ENCODE assay signal across 26 cellular contexts in genomic region chr5:108115673-108116072, GRCh38.
"Had no signal": no experiment of that assay in that cellular context is flagged by ENCODE, and none has a peak within 500 bp of the region (broad histone marks: within the 10 kb centered on the region; RNA-seq: fewer than 3 reads in every experiment).

No MANE protein-coding gene starts in this region.

- H3K27me3 ChIP-seq: ascending aorta, cardiac muscle cell had no signal

- H3K4me1 ChIP-seq: ascending aorta had no signal

- DNase-seq: activated B cell treated with CpG ODN at 0.5 μM for 24 hours; activated CD4-positive, alpha-beta memory T cell treated with anti-CD3 and anti-CD28 coated beads for 36 hours; activated CD4-positive, alpha-beta T cell treated with anti-CD3 and anti-CD28 coated beads for 4 hours; activated CD4-positive, alpha-beta T cell treated with anti-CD3 and anti-CD28 coated beads, Interleukin-2, amount 10 ng/mL, durations not matched to agents 24 days and 14 days; activated CD4-positive, alpha-beta T cell treated with anti-CD3 and anti-CD28 coated beads, Interleukin-2, amount 50 U/mL, for 1 hour; activated CD4-positive, alpha-beta T cell treated with anti-CD3 and anti-CD28 coated beads, Interleukin-2, amount 50 U/mL, for 4 hours; activated CD4-positive, CD25-positive, alpha-beta regulatory T cell treated with anti-CD3 and anti-CD28 coated beads, Interleukin-2, amount 50 U/mL, for 72 hours; activated CD8-positive, alpha-beta memory T cell treated with anti-CD3 and anti-CD28 coated beads, Interleukin-2, amount 50 U/mL, for 48 hours; activated CD8-positive, alpha-beta T cell treated with anti-CD3 and anti-CD28 coated beads for 36 hours; activated effector memory CD4-positive, alpha-beta T cell treated with Interleukin-2 at 50 U/mL for 16 hours; activated gamma-delta T cell; activated naive CD4-positive, alpha-beta T cell treated with anti-CD3 and anti-CD28 coated beads, Interleukin-2, amount 10 ng/mL, durations not matched to agents 7 days and 5 days; activated naive CD4-positive, alpha-beta T cell treated with Interleukin-2 at 50 U/mL for 16 hours; activated naive CD8-positive, alpha-beta T cell treated with anti-CD3 and anti-CD28 coated beads, Interleukin-2, amount 10 ng/mL, durations not matched to agents 7 days and 5 days; activated naive CD8-positive, alpha-beta T cell treated with anti-CD3 and anti-CD28 coated beads, Interleukin-2, amount 50 U/mL, for 24 hours; activated T-cell treated with anti-CD3 and anti-CD28 coated beads, Interleukin-2, amount 50 U/mL, for 24 hours; activated T-cell treated with anti-CD3 and anti-CD28 coated beads, Interleukin-2, amount 50 U/mL, for 48 hours; amygdala; anterior cingulate cortex; caudate nucleus; T-cell; T-helper 2 cell; T-helper 9 cell had no signal

- H3K27ac ChIP-seq: ascending aorta, cardiac muscle cell, VCaP had no signal

- H3K4me3 ChIP-seq: ascending aorta, cardiac muscle cell had no signal

- H3K36me3 ChIP-seq: ascending aorta, cardiac muscle cell had no signal
